ENCODE assay signal across 8 cellular contexts in genomic region chr6:119110601-119111548, GRCh38. TPM values are rescaled to one million over a fixed set of nuclear protein-coding genes. Genes with fewer than 3 reads are reported as not detected.
DNase-seq lines count a peak whose midpoint lies in the region; ATAC-seq, FAIRE-seq and TF ChIP-seq lines count a peak whose summit lies in the region.

No MANE protein-coding gene starts in this region.

- peak; percentile 42 to 72 (median 53); a peak in 5 of 6 replicates for TF ChIP-seq CTCF in GM12878 (IDR thresholded peaks at IDR 0.05 in 2 of 3, conservative IDR thresholded peaks at IDR 0.05 in 1 of 3; ENCODE audit: control insufficient read depth in 2 of 3, extremely low read depth in 1 of 3, insufficient read depth in 1 of 3, low read depth in 3 of 3, low read length in 3 of 3)

- SMC1A ChIA-PET in GM12878 (lab: Charles Lee; ENCODE audit: uncharacterized antibody, unreplicated experiment), result interaction anchor here (0.6 to 2.9 kb wide), 16 partner anchors 11 to 545 kb away, joined by 3 to 21 read pairs (median 4); no protein-coding TSS in a partner anchor

- POLR2A ChIA-PET in GM12878 (lab: Charles Lee), result no interaction called here

- H3K9ac ChIP-seq in GM12878 (ENCODE audit: control insufficient read depth, insufficient read depth, low read length), result no peak overlapping the region
- peak overlapping the region; percentile 20 for H3K9ac ChIP-seq in iPS-15b (ENCODE audit: low read depth, low read length)

- peak; percentile 88 for FAIRE-seq in GM12878 (lab: Jason Lieb, UNC)

- RAD21 ChIA-PET in GM12878 (lab: Charles Lee; ENCODE audit: unreplicated experiment), result interaction anchor here (0.8 to 2.0 kb wide), 19 partner anchors 12 to 1270 kb away, joined by 3 to 21 read pairs (median 4); no protein-coding TSS in a partner anchor

- peak overlapping the region; percentile 53 for H2AFZ ChIP-seq in GM12878 (ENCODE audit: control insufficient read depth, low read depth, low read length)

- no peaks in the 10 kb centered on the region for H3K9me3 ChIP-seq in GM12878 (replicated peaks; ENCODE audit: control insufficient read depth, insufficient read depth, low read length)
- H3K9me3 ChIP-seq in iPS-15b (ENCODE audit: control insufficient read depth, insufficient read depth, low read length), result no peaks in the 10 kb centered on the region

- H4K20me1 ChIP-seq in GM12878 (ENCODE audit: control insufficient read depth, insufficient read depth), result no peaks in the 10 kb centered on the region

- peak; percentile 84 for ATAC-seq in GM21526 (IDR thresholded peaks at IDR 0.05; ENCODE audit: low FRiP score, unreplicated experiment)
- peak; percentile 93 for ATAC-seq in GM12878

- H3K27ac ChIP-seq in GM12878 (ENCODE audit: control insufficient read depth, insufficient read depth), result no peak overlapping the region

- TF ChIP-seq EP300 in Ishikawa (IDR thresholded peaks at IDR 0.05; ENCODE audit: borderline replicate concordance) (no peak), GM12878 (IDR thresholded peaks at IDR 0.05; ENCODE audit: borderline replicate concordance in 1 of 2, control insufficient read depth in 1 of 2, low read depth in 2 of 2, low read length in 2 of 2) (no peak)

- CTCF ChIA-PET in GM12878 (lab: Yijun Ruan, JAX), result interaction anchor here (0.8 to 4.8 kb wide), 32 partner anchors 8 to 1661 kb away, joined by 3 to 35 read pairs (median 3); partner anchors contain the start of gene MCM9

- intact Hi-C loops in GM12878 (cut with micrococcal nuclease; ENCODE audit: unreplicated experiment), result loop anchor here (1.0 to 5.0 kb wide), 6 partner anchors 143 to 829 kb away; partner anchors contain the start of gene ASF1A

- H3K36me3 ChIP-seq in GM12878 (ENCODE audit: control insufficient read depth in 2 of 2, insufficient read depth in 2 of 2, low read length in 1 of 2) (no peaks in the 10 kb centered on the region), iPS-15b (ENCODE audit: control insufficient read depth, insufficient read depth, low read length) (no peaks in the 10 kb centered on the region)

- H3K4me2 ChIP-seq in GM12878 (ENCODE audit: control insufficient read depth, insufficient read depth), result no peak overlapping the region

- no peaks in the 10 kb centered on the region for H3K79me2 ChIP-seq in GM12878 (ENCODE audit: control insufficient read depth, insufficient read depth, low read length)

- BruUV-seq in GM12878 (replicated peaks; lab: Mats Ljungman, UMichigan), result no TSS peak

- in situ Hi-C loops in GM12878 (cut with MboI), result loop anchor here (25.0 kb wide), 1 partner anchor 149 kb away; no protein-coding TSS in a partner anchor

- TF ChIP-seq POLR2A in GM12878 (IDR thresholded peaks at IDR 0.05; ENCODE audit: low read depth, low read length), result no peak

- H3K4me3 ChIP-seq in GM12878 (no peak overlapping the region), iPS-15b (ENCODE audit: low read depth, low read length) (no peak overlapping the region)

- H3K4me1 ChIP-seq in GM12878 (ENCODE audit: control insufficient read depth, insufficient read depth, low read length) (no peaks in the 10 kb centered on the region), iPS-15b (ENCODE audit: control insufficient read depth, insufficient read depth, low read length) (peaks cover 6% of the 10 kb centered on the region)

- H3K27me3 ChIP-seq in GM12878 (replicated peaks in 1 of 2; ENCODE audit: control insufficient read depth in 2 of 2, insufficient read depth in 2 of 2, low read length in 1 of 2), result no peaks in the 10 kb centered on the region
- H3K27me3 ChIP-seq in iPS-15b (ENCODE audit: control insufficient read depth, insufficient read depth, low read length), result no peaks in the 10 kb centered on the region

- peak; percentile 86 for TF ChIP-seq RAD21 in Ishikawa (IDR thresholded peaks at IDR 0.05; ENCODE audit: low read depth)
- TF ChIP-seq RAD21 in GM12878 (IDR thresholded peaks at IDR 0.05; ENCODE audit: insufficient read depth, low read depth, low read length), result peak; percentile 81

- DNase-seq in NCI-H2081 (lab: John Stamatoyannopoulos, UW) (peak; percentile 22 to 53), NCI-H2081 treated with DMSO at 0.1 percent for 48 hours (lab: John Stamatoyannopoulos, UW) (no peak), RPMI7951 (ENCODE audit: low read depth) (peak; percentile 54), GM12878 (ENCODE audit: low read depth, low spot score) (peak; percentile 28)
- peak; percentile 10 for DNase-seq in stimulated activated CD4-positive, alpha-beta T cell treated with anti-CD3 and anti-CD28 coated beads, Interleukin-1b, Interleukin-23, amount 100 ng/mL, for 48 hours

- 17% methylated on average over 8 of the region's 8 CpGs for WGBS in GM12878 (ENCODE audit: insufficient coverage, insufficient replicate concordance, low lambda C conversion rate, missing lambda C conversion rate)

TF ChIP-seq in Ishikawa, 13 proteins besides CTCF, POLR2A, EP300 and RAD21 (continues in another document):
- TF ChIP-seq EGR1 (IDR thresholded peaks at IDR 0.05) (no peak), MAX (IDR thresholded peaks at IDR 0.05) (no peak), CREB1 (IDR thresholded peaks at IDR 0.05; ENCODE audit: low read depth) (no peak), TCF12 (IDR thresholded peaks at IDR 0.05; ENCODE audit: low read depth) (no peak), CEBPB (IDR thresholded peaks at IDR 0.05) (no peak), TEAD4 (IDR thresholded peaks at IDR 0.05) (no peak), FOXM1 (IDR thresholded peaks at IDR 0.05; ENCODE audit: borderline replicate concordance, low read depth) (no peak), NFIC (IDR thresholded peaks at IDR 0.05) (no peak), USF1 (IDR thresholded peaks at IDR 0.05) (no peak), TAF1 (IDR thresholded peaks at IDR 0.05; ENCODE audit: low read depth) (no peak), ZBTB7A (IDR thresholded peaks at IDR 0.05; ENCODE audit: low read depth) (no peak)

TF ChIP-seq in GM12878, 131 proteins besides CTCF, POLR2A, EP300 and RAD21 (continues in another document):
- no peak for TF ChIP-seq RFX5 (IDR thresholded peaks at IDR 0.05; ENCODE audit: low read depth, low read length)
- TF ChIP-seq MYC (IDR thresholded peaks at IDR 0.05; ENCODE audit: insufficient read depth, insufficient read length, insufficient replicate concordance, low read length, severe bottlenecking), result no peak
- no peak for TF ChIP-seq ZBTB40 (IDR thresholded peaks at IDR 0.05; ENCODE audit: borderline replicate concordance)
- no peak for TF ChIP-seq MYB (IDR thresholded peaks at IDR 0.05; ENCODE audit: borderline replicate concordance, low read depth, low read length)
- TF ChIP-seq PML (IDR thresholded peaks at IDR 0.05; ENCODE audit: low read length), result no peak
- TF ChIP-seq KLF5 (IDR thresholded peaks at IDR 0.05; ENCODE audit: partially characterized antibody), result no peak

RNA-seq across cellular contexts. Expression of gene FAM184A, which starts 32.4 kb away (rescaled TPM):
- 0.24 and 0.78 TPM in 2 replicates for total RNA-seq in RPMI7951 (2014; rRNA removed; shearing (Covaris generic))
- total RNA-seq in GM12878 (2013; cell fraction: nucleolus; rRNA removed), result not detected in 2 replicates
- not detected in 2 replicates for total RNA-seq in GM12878 (2014; rRNA removed)
- 0.05 TPM in 1 of 2 replicates, not detected in the other for total RNA-seq in GM12878 (2014; rRNA removed; fragmentation: Illumina TruSeq; extraction: Trizol)
- total RNA-seq in GM12878 (2021), result 0.19 TPM in 1 of 2 replicates, not detected in the other
- polyA plus RNA-seq in GM12878 (2011; ENCODE audit: low read depth), result not detected
- polyA plus RNA-seq in GM12878 (2011; rRNA removed), result not detected in 2 replicates
- not detected in 2 replicates for polyA plus RNA-seq in GM12878 (2011; cell fraction: cytosol; rRNA removed)
- not detected in 2 replicates for polyA plus RNA-seq in GM12878 (2011; cell fraction: nucleus; rRNA removed)
- 0.11 TPM in 1 of 2 replicates, not detected in the other for polyA plus RNA-seq in GM12878 (2012)
- polyA plus RNA-seq in GM12878 (2014; fragmentation: Illumina TruSeq; extraction: Trizol), result not detected in 2 replicates
- polyA plus RNA-seq in GM12878 (2014; fragmentation: Nextera tagmentation; extraction: Ambion mirVana), result not detected
- 0.15 TPM in 1 of 2 replicates, not detected in the other for polyA plus RNA-seq in GM12878 (2014; rRNA removed)
- under 1 TPM in 1 of 2 experiments, not detected in 1; 0.23 TPM for polyA plus RNA-seq in GM12878 (2016; fragmentation: Nextera tagmentation; extraction: Ambion mirVana)
- 0.15 TPM in 1 of 2 replicates, not detected in the other for polyA minus RNA-seq in GM12878 (2011; rRNA and poly(A)+ RNA removed)
- not detected in 2 replicates for polyA minus RNA-seq in GM12878 (2011; cell fraction: cytosol; rRNA and poly(A)+ RNA removed)
- polyA minus RNA-seq in GM12878 (2011; cell fraction: nucleus; rRNA and poly(A)+ RNA removed), result not detected in 2 replicates
